In genomic region chr22:45314054-45314721, GRCh38 we compare ENCODE assay signal across 2 cellular contexts.
TF ChIP-seq lines count a peak whose summit lies in the region.

No MANE protein-coding gene starts in this region.

TF ChIP-seq in IMR-90, 13 proteins besides CTCF, POLR2A, EP300 and RAD21:
- TF ChIP-seq MAZ (IDR thresholded peaks at IDR 0.05; ENCODE audit: borderline replicate concordance, low read depth, low read length) (no peak), MAFK (IDR thresholded peaks at IDR 0.05; ENCODE audit: low read depth, low read length) (no peak), RFX5 (IDR thresholded peaks at IDR 0.05; ENCODE audit: low read depth, low read length) (no peak), FOS (IDR thresholded peaks at IDR 0.05; ENCODE audit: low read depth, low read length) (no peak), MXI1 (IDR thresholded peaks at IDR 0.05; ENCODE audit: borderline replicate concordance, low read depth, low read length) (no peak), RCOR1 (IDR thresholded peaks at IDR 0.05; ENCODE audit: insufficient replicate concordance, low read length) (no peak), CHD1 (IDR thresholded peaks at IDR 0.05; ENCODE audit: low read depth, low read length) (no peak), ELK1 (IDR thresholded peaks at IDR 0.05; ENCODE audit: borderline replicate concordance, low read depth, low read length) (no peak), BHLHE40 (IDR thresholded peaks at IDR 0.05; ENCODE audit: low read depth, low read length) (no peak), SMC3 (IDR thresholded peaks at IDR 0.05; ENCODE audit: low read depth, low read length) (no peak)

TF ChIP-seq in K562, 482 proteins besides CTCF, POLR2A, EP300 and RAD21 (continues in another document):
- no peak for TF ChIP-seq ARID4B (CRISPR knock-in tag; IDR thresholded peaks at IDR 0.05)
- peak in 1 of 2 experiments; percentile 75; a peak in 2 of 4 replicates for TF ChIP-seq HDAC1 (IDR thresholded peaks at IDR 0.05)
- TF ChIP-seq RCOR1 (IDR thresholded peaks at IDR 0.05; ENCODE audit: borderline replicate concordance in 1 of 2, low read depth in 2 of 2, low read length in 2 of 2), result peak in 1 of 2 experiments; percentile 84; a peak in 1 of 4 replicates
- no peak for TF ChIP-seq ZNF133 (CRISPR knock-in tag; IDR thresholded peaks at IDR 0.05)
- 0 out of 2 replicates have a peak, but pooled peaks have one; percentile 5 for TF ChIP-seq SMAD3 (CRISPR knock-in tag; conservative IDR thresholded peaks at IDR 0.05)
- no peak for TF ChIP-seq ZNF140 (CRISPR knock-in tag; IDR thresholded peaks at IDR 0.05)
- peak; percentile 81 for TF ChIP-seq ZNF592 (IDR thresholded peaks at IDR 0.05)
- TF ChIP-seq PPARD (CRISPR knock-in tag; IDR thresholded peaks at IDR 0.05), result no peak
- TF ChIP-seq ZNF584 (CRISPR knock-in tag; IDR thresholded peaks at IDR 0.05; ENCODE audit: low read depth), result no peak
- TF ChIP-seq BRD9 (IDR thresholded peaks at IDR 0.05; ENCODE audit: low read depth, partially characterized antibody), result peak; percentile 21
- no peak for TF ChIP-seq FOXK1 (CRISPR knock-in tag; IDR thresholded peaks at IDR 0.05; ENCODE audit: borderline replicate concordance)
- TF ChIP-seq JUN (IDR thresholded peaks at IDR 0.05; ENCODE audit: borderline replicate concordance, low read depth, low read length), result no peak
- TF ChIP-seq JUN (CRISPR knock-in tag; IDR thresholded peaks at IDR 0.05; ENCODE audit: borderline replicate concordance), result no peak
- TF ChIP-seq MBD2 (IDR thresholded peaks at IDR 0.05; ENCODE audit: borderline replicate concordance, low read depth), result 0 out of 2 replicates have a peak, but pooled peaks have one; percentile 34
- no peak for TF ChIP-seq CEBPG (CRISPR knock-in tag; IDR thresholded peaks at IDR 0.05)
- no peak for TF ChIP-seq CEBPG (tag; conservative IDR thresholded peaks at IDR 0.05 in 1 of 2, IDR thresholded peaks at IDR 0.05 in 1 of 2)
- no peak for TF ChIP-seq ZNF280B (CRISPR knock-in tag; IDR thresholded peaks at IDR 0.05)
- no peak for TF ChIP-seq BHLHE40 (IDR thresholded peaks at IDR 0.05; ENCODE audit: low read length)
- peak; percentile 74 for TF ChIP-seq LEF1 (IDR thresholded peaks at IDR 0.05)
- peak; percentile 72; the same call in 1 of the 2 replicates for TF ChIP-seq ZBTB7A (IDR thresholded peaks at IDR 0.05; ENCODE audit: borderline replicate concordance, control insufficient read depth, low read depth, low read length)
- no peak for TF ChIP-seq FOXJ2 (tag; IDR thresholded peaks at IDR 0.05)
- peak in 1 of 3 experiments; percentile 69 for TF ChIP-seq YY1 (IDR thresholded peaks at IDR 0.05; ENCODE audit: borderline replicate concordance in 1 of 3, control insufficient read depth in 1 of 3, extremely low read depth in 1 of 3, insufficient read depth in 3 of 3, insufficient read length in 1 of 3, insufficient replicate concordance in 2 of 3, low read depth in 1 of 3, low read length in 2 of 3)
- no peak for TF ChIP-seq ZNF561 (CRISPR knock-in tag; conservative IDR thresholded peaks at IDR 0.05)
- TF ChIP-seq ETV1 (tag; conservative IDR thresholded peaks at IDR 0.05; ENCODE audit: low read depth), result peak; percentile 72
- no peak for TF ChIP-seq ZFX (CRISPR knock-in tag; IDR thresholded peaks at IDR 0.05)
- no peak for TF ChIP-seq ZFP91 (CRISPR knock-in tag; IDR thresholded peaks at IDR 0.05)
- no peak for TF ChIP-seq ETS1 (conservative IDR thresholded peaks at IDR 0.05; ENCODE audit: control insufficient read depth, low read depth, low read length)
- TF ChIP-seq ETV5 (CRISPR knock-in tag; IDR thresholded peaks at IDR 0.05; ENCODE audit: low read depth), result 0 out of 2 replicates have a peak, but pooled peaks have one; percentile 18
- TF ChIP-seq TAF9B (IDR thresholded peaks at IDR 0.05; ENCODE audit: partially characterized antibody), result peak; percentile 52
- peak; percentile 26 for TF ChIP-seq KDM5B (IDR thresholded peaks at IDR 0.05; ENCODE audit: insufficient replicate concordance, low read depth, low read length)
- TF ChIP-seq VEZF1 (CRISPR knock-in tag; IDR thresholded peaks at IDR 0.05), result peak; percentile 54
- TF ChIP-seq JUND (IDR thresholded peaks at IDR 0.05; ENCODE audit: borderline replicate concordance, low read depth, low read length), result peak; percentile 58; the same call in 1 of the 2 replicates
- TF ChIP-seq JUND (tag; IDR thresholded peaks at IDR 0.05; ENCODE audit: borderline replicate concordance, low read depth, low read length), result peak; percentile 24; the same call in 1 of the 3 replicates
- TF ChIP-seq ZMIZ1 (IDR thresholded peaks at IDR 0.05; ENCODE audit: low read depth in 2 of 2, low read length in 2 of 2), result peak in 1 of 2 experiments; percentile 38; a peak in 1 of 4 replicates
- TF ChIP-seq ZNF589 (CRISPR knock-in tag; IDR thresholded peaks at IDR 0.05; ENCODE audit: low read depth), result no peak
- TF ChIP-seq NFXL1 (CRISPR knock-in tag; IDR thresholded peaks at IDR 0.05), result no peak
- no peak for TF ChIP-seq RHOXF2B (CRISPR knock-in tag; conservative IDR thresholded peaks at IDR 0.05)
- peak; percentile 62 to 68; a peak in 3 of 4 replicates for TF ChIP-seq KDM1A (IDR thresholded peaks at IDR 0.05)
- TF ChIP-seq DMBX1 (CRISPR knock-in tag; IDR thresholded peaks at IDR 0.05; ENCODE audit: borderline replicate concordance), result no peak
- TF ChIP-seq NFIC (IDR thresholded peaks at IDR 0.05), result peak; percentile 70
